9 cellular contexts compared by ENCODE assay signal in genomic region chr3:184241447-184242296, GRCh38. TPM values are rescaled to one million over a fixed set of nuclear protein-coding genes. Genes with fewer than 3 reads are reported as not detected.
DNase-seq lines count a peak whose midpoint lies in the region; ATAC-seq and TF ChIP-seq lines count a peak whose summit lies in the region.
"Had no signal": no experiment of that assay in that cellular context is flagged by ENCODE, and none has a peak within 500 bp of the region (broad histone marks: within the 10 kb centered on the region; RNA-seq: fewer than 3 reads in every experiment).

No MANE protein-coding gene starts in this region.

- H3K4me3 ChIP-seq in Caco-2 (ENCODE audit: low read depth, low read length) (no peak overlapping the region), astrocyte of the cerebellum (ENCODE audit: low read depth, low read length) (no peak overlapping the region)

- no peaks in the 10 kb centered on the region for H3K9me3 ChIP-seq in Caco-2

- CTCF ChIA-PET in Caco-2 (lab: Charles Lee): no interaction called here

- H3K27me3 Mint-ChIP-seq in Caco-2 (ENCODE audit: insufficient read depth, unreplicated experiment): no peaks in the 10 kb centered on the region
- H3K27me3 Mint-ChIP-seq in memory B cell: peaks cover 2% of the 10 kb centered on the region
- H3K27me3 Mint-ChIP-seq: stimulated activated naive CD8-positive, alpha-beta T cell treated with anti-CD3 and anti-CD28 coated beads, Interleukin-15, Interleukin-2, amounts not matched to agents 100 ng/mL and 50 ng/mL, for 24 hours had no signal

- no peaks in the 10 kb centered on the region for H3K4me1 Mint-ChIP-seq in Caco-2 (ENCODE audit: low read depth, unreplicated experiment)
- peaks cover 8% of the 10 kb centered on the region for H3K4me1 Mint-ChIP-seq in memory B cell

- intact Hi-C loops in Caco-2 (cut with micrococcal nuclease; ENCODE audit: unreplicated experiment): no loop called here

- H3K9me3 Mint-ChIP-seq in Caco-2 (ENCODE audit: unreplicated experiment) (no peaks in the 10 kb centered on the region), memory B cell (peaks cover 2% of the 10 kb centered on the region)
- H3K9me3 Mint-ChIP-seq: stimulated activated naive CD8-positive, alpha-beta T cell treated with anti-CD3 and anti-CD28 coated beads, Interleukin-15, Interleukin-2, amounts not matched to agents 100 ng/mL and 50 ng/mL, for 24 hours had no signal

- POLR2A ChIA-PET in Caco-2 (lab: Charles Lee): no interaction called here

- in situ Hi-C loops in astrocyte of the cerebellum (cut with HindIII; ENCODE audit: low sequenced_read_pairs): loop anchor here (25.0 kb wide), 1 partner anchor 354 kb away; the partner anchor contains the start of gene PARL

- peak in 1 of 2 experiments; percentile 48 for DNase-seq in Caco-2
- peak; percentile 76 for DNase-seq in HT-29 (ENCODE audit: low spot score)
- no peak for DNase-seq in astrocyte of the cerebellum (ENCODE audit: low read depth)
- DNase-seq in memory B cell (ENCODE audit: low spot score in 2 of 2): no peak
- no peak for DNase-seq in NCI-H345 treated with DMSO at 0.1 percent for 48 hours (lab: John Stamatoyannopoulos, UW; ENCODE audit: unreplicated experiment)
- no peak for DNase-seq in T1000 (lab: John Stamatoyannopoulos, UW)
- DNase-seq in LoVo (ENCODE audit: low spot score): no peak

- peak; percentile 65 for ATAC-seq in memory B cell (ENCODE audit: low read depth)
- no peak for ATAC-seq in GM18907 (IDR thresholded peaks at IDR 0.05; ENCODE audit: unreplicated experiment)

- H3K4me1 ChIP-seq in Caco-2: no peaks in the 10 kb centered on the region

- BruUV-seq in Caco-2 (replicated peaks; lab: Mats Ljungman, UMichigan): no TSS peak

- peak; percentile 11 to 35 for TF ChIP-seq CTCF in Caco-2 (IDR thresholded peaks at IDR 0.05; ENCODE audit: insufficient read depth in 1 of 2, low read depth in 1 of 2, low read length in 1 of 2, severe bottlenecking in 1 of 2, unreplicated experiment in 1 of 2)
- peak; percentile 33 for TF ChIP-seq CTCF in astrocyte of the cerebellum (IDR thresholded peaks at IDR 0.05; ENCODE audit: low read depth, low read length, missing control alignments)

- H3K27ac Mint-ChIP-seq in Caco-2 (ENCODE audit: unreplicated experiment): no peak overlapping the region
- H3K27ac Mint-ChIP-seq in memory B cell: no peak overlapping the region
- H3K27ac Mint-ChIP-seq: stimulated activated naive CD8-positive, alpha-beta T cell treated with anti-CD3 and anti-CD28 coated beads, Interleukin-15, Interleukin-2, amounts not matched to agents 100 ng/mL and 50 ng/mL, for 24 hours had no signal

- H3K36me3 Mint-ChIP-seq in Caco-2 (ENCODE audit: insufficient read depth, unreplicated experiment): peaks cover 28% of the 10 kb centered on the region
- peaks cover 30% of the 10 kb centered on the region for H3K36me3 Mint-ChIP-seq in memory B cell

- no peaks in the 10 kb centered on the region for H3K27me3 ChIP-seq in Caco-2 (replicated peaks; ENCODE audit: control insufficient read depth, insufficient read depth, low read length)

- H3K36me3 ChIP-seq in Caco-2 (ENCODE audit: control insufficient read depth, insufficient read depth, low read length): no peaks in the 10 kb centered on the region; the same call in 1 of the 2 replicates

- H3K4me3 Mint-ChIP-seq in Caco-2 (ENCODE audit: unreplicated experiment): no peak overlapping the region
- H3K4me3 Mint-ChIP-seq in memory B cell: peak overlapping the region; percentile 32
- H3K4me3 Mint-ChIP-seq: stimulated activated naive CD8-positive, alpha-beta T cell treated with anti-CD3 and anti-CD28 coated beads, Interleukin-15, Interleukin-2, amounts not matched to agents 100 ng/mL and 50 ng/mL, for 24 hours had no signal

RNA-seq across cellular contexts. Expression of gene ALG3, which starts 7.1 kb away (rescaled TPM):
- total RNA-seq in Caco-2 (2022): 73.4 and 74.9 TPM in 2 replicates
- total RNA-seq in HT-29 (2014; rRNA removed; shearing (Covaris generic)): 103 and 117 TPM in 2 replicates

RNA-seq across cellular contexts. Expression of gene EEF1AKMT4, which starts 7.8 kb away (rescaled TPM):
- total RNA-seq in Caco-2 (2022): 12.1 and 13.1 TPM in 2 replicates
- 17.7 and 19.4 TPM in 2 replicates for total RNA-seq in HT-29 (2014; rRNA removed; shearing (Covaris generic))

RNA-seq across cellular contexts. Expression of gene VWA5B2, which starts 12.3 kb away (rescaled TPM):
- 0.79 and 1.6 TPM in 2 replicates for total RNA-seq in Caco-2 (2022)
- total RNA-seq in HT-29 (2014; rRNA removed; shearing (Covaris generic)): 0.63 and 1.4 TPM in 2 replicates

RNA-seq across cellular contexts. Expression of gene CAMK2N2, which starts 19.7 kb away (rescaled TPM):
- 0.46 and 0.66 TPM in 2 replicates for total RNA-seq in Caco-2 (2022)
- total RNA-seq in HT-29 (2014; rRNA removed; shearing (Covaris generic)): 0.13 TPM in 1 of 2 replicates, not detected in the other

RNA-seq across cellular contexts. Expression of gene ECE2, which starts 34.1 kb away (rescaled TPM):
- total RNA-seq in Caco-2 (2022): not detected in 2 replicates
- not detected in 2 replicates for total RNA-seq in HT-29 (2014; rRNA removed; shearing (Covaris generic))
